In the genomic region with DNA sequence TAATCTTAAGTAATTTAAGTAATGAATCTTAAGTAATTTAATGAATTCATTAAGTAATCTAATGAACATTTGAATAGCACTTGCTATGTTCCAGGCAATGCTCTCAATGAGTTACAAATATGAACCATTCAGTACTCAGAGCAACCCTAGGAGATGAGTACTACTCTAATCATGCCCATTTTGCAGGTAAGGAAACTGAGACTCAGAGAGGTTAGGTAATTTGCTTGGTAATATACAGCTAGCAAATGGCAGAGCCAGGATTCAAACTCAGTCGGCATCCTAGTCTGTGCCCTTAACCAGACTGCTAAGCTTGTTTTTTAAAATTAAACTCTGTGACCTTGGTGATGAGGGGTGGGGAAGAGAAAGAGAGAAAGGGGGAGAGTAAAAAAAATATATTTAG, we compare ENCODE assay signal across 11 cellular contexts. TPM values are rescaled to one million over a fixed set of nuclear protein-coding genes. Genes with fewer than 3 reads are reported as not detected.
"Had no signal": no experiment of that assay in that cellular context is flagged by ENCODE, and none has a peak within 500 bp of the region (broad histone marks: within the 10 kb centered on the region; RNA-seq: fewer than 3 reads in every experiment).

No MANE protein-coding gene starts in this region.

- H3K9ac ChIP-seq: GM23248 had no signal

- FAIRE-seq: H1, H54 had no signal

- DNase-seq: GM23248, GOT3, H7, H9, HCEC 1CT, HFFc6 had no signal

- ATAC-seq: GM23338, HCT116 had no signal

- H3K4me3 ChIP-seq: GM23248, GM23338, HAP-1 had no signal

- H3K4me2 ChIP-seq: GM23338 had no signal

- H3K36me3 ChIP-seq: HAP-1 had no signal

- H2AFZ ChIP-seq: GM23248, GM23338 had no signal

- H3K4me3 Mint-ChIP-seq: GM23338, H9, HFFc6 had no signal

- H3K27ac Mint-ChIP-seq: GM23338, H9, HFFc6 had no signal

- H3K9me3 ChIP-seq: HAP-1 had no signal

- H3K27ac ChIP-seq: GM23248 had no signal

- H3K9me3 Mint-ChIP-seq: GM23338, HFFc6 had no signal

RNA-seq across cellular contexts. Expression of a gene that starts 25.6 kb away (rescaled TPM):
- total RNA-seq: GM23248, H1, HFFc6 had no signal
- polyA plus RNA-seq: GM23248 had no signal
